8 cellular contexts compared by ENCODE assay signal in the genomic region with DNA sequence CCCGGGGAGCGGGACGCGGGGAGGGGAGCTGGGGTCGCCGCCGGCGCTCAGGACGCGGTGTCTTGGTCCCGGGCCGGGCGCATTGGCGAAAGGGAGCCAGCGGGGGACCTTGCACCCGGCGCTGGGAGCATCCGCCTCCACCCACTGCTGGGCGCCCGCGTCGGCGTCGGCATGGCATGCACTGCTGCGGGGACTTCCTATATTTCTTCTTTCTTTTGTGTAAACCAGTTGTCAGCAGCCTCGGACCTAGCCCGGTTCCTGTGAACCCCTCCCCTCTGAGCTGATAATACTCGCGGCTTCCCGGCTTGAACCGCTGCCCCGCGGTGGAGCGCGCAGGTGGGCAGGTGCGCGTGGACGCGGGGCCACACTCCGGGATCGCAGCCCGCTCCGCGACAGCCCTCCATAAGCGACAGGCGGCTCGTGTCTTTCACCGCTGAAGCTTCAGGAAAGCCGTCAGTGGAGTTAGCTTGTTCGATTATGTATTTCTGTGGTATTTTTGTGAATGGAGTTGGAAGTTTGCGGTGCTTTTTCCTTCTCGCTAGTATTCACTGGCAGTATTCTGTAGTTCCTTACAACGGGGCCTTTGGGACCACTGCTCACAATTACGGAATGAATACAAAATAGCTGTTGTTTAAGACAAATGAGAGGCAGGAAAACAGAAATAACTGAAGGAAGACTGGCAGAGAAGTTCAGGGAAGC. TPM values are rescaled to one million over a fixed set of nuclear protein-coding genes. Genes with fewer than 3 reads are reported as not detected.
DNase-seq lines count a peak whose midpoint lies in the region; ATAC-seq and TF ChIP-seq lines count a peak whose summit lies in the region.

No MANE protein-coding gene starts in this region.

- H3K4me3 Mint-ChIP-seq in Calu3 (ENCODE audit: low read depth, unreplicated experiment) (peak overlapping the region; percentile 81), T-cell (peak overlapping the region; percentile 81 to 97 (median 88))

- H3K36me3 ChIP-seq in HUES64 (ENCODE audit: insufficient read depth, low read length) (no peaks in the 10 kb centered on the region), body of pancreas (replicated peaks in 1 of 2; ENCODE audit: insufficient read depth in 1 of 2, low read depth in 2 of 2) (no peaks in the 10 kb centered on the region)

- no peaks in the 10 kb centered on the region for H3K27me3 Mint-ChIP-seq in Calu3 (ENCODE audit: unreplicated experiment)
- H3K27me3 Mint-ChIP-seq in T-cell = peaks cover 37 to 46% of the 10 kb centered on the region in 2 donors

- no peak for TF ChIP-seq POLR2A in body of pancreas (IDR thresholded peaks at IDR 0.05)

- TF ChIP-seq CTCF in Calu3 (IDR thresholded peaks at IDR 0.05; ENCODE audit: unreplicated experiment) = no peak
- TF ChIP-seq CTCF in body of pancreas (IDR thresholded peaks at IDR 0.05) = no peak

- H3K9me3 ChIP-seq in HUES64 (ENCODE audit: insufficient read depth, low read depth, low read length) (no peaks in the 10 kb centered on the region), body of pancreas (no peaks in the 10 kb centered on the region)

- H3K9me3 Mint-ChIP-seq in Calu3 (ENCODE audit: low read depth, unreplicated experiment) (no peaks in the 10 kb centered on the region), T-cell (no peaks in the 10 kb centered on the region)

- POLR2A ChIA-PET in T-cell (lab: Charles Lee) = interaction anchor here (0.6 to 0.9 kb wide), 2 partner anchors 116 to 311 kb away, joined by 3 read pairs; partner anchors contain the start of gene MED21 (in 1 of the 2)

- no peak overlapping the region for H3K27ac ChIP-seq in HUES64 (ENCODE audit: low read depth, low read length)
- peak overlapping the region in 2 of 4 donors; percentile 6 to 12 for H3K27ac ChIP-seq in body of pancreas

- ATAC-seq in GM21381 (IDR thresholded peaks at IDR 0.05; ENCODE audit: unreplicated experiment) = peak; percentile 15
- peak; percentile 32 to 74 (median 60) for ATAC-seq in T-cell (replicated peaks in 1 of 4)
- ATAC-seq in body of pancreas = peak; percentile 25

- H3K36me3 Mint-ChIP-seq in Calu3 (ENCODE audit: insufficient read depth, unreplicated experiment) = peaks cover 72% of the 10 kb centered on the region
- H3K36me3 Mint-ChIP-seq in T-cell = no peaks in the 10 kb centered on the region

- H3K27ac Mint-ChIP-seq in Calu3 (ENCODE audit: unreplicated experiment) (peak overlapping the region; percentile 76), T-cell (no peak overlapping the region)

- DNase-seq in Calu3 (peak; percentile 47), T-cell (peak in 22 of 34 experiments; percentile 2 to 43 (median 11)), body of pancreas (peak; percentile 16 to 37 (median 26)), islet precursor cell (peak; percentile 68), HCEC 1CT (no peak)
- DNase-seq in stimulated activated CD4-positive, alpha-beta T cell treated with anti-CD3 and anti-CD28 coated beads, Interleukin-15, amount 100 ng/mL, for 48 hours (ENCODE audit: low read depth in 2 of 2) = peak; percentile 14 to 19

- H3K9ac ChIP-seq in HUES64 (ENCODE audit: low read depth, low read length) = peak overlapping the region; percentile 86

- H3K4me1 Mint-ChIP-seq in Calu3 (ENCODE audit: low read depth, unreplicated experiment) (peaks cover 61% of the 10 kb centered on the region), T-cell (peaks cover 13 to 24% (median 17%) of the 10 kb centered on the region in 3 donors)

- H3K4me1 ChIP-seq in HUES64 (ENCODE audit: insufficient read depth, low read length) (peaks cover 24% of the 10 kb centered on the region), body of pancreas (peaks cover 46% of the 10 kb centered on the region)

- intact Hi-C loops in Calu3 (cut with micrococcal nuclease; ENCODE audit: unreplicated experiment) (loop anchor here (2.0 to 5.0 kb wide), 2 partner anchors 51 to 189 kb away; partner anchors contain the start of gene PPFIBP1), body of pancreas (cut with DNase I) (no loop called here)

- BruUV-seq in Calu3 (replicated peaks; lab: Mats Ljungman, UMichigan) = TSS peak; percentile 7

- under 1% methylated on average over 54 of the region's 54 CpGs for WGBS in HUES64
- 0 to 3% methylated on average over 8 to 54 of the region's 54 CpGs for WGBS in body of pancreas, 2 donors

- H3K27me3 ChIP-seq in HUES64 (ENCODE audit: insufficient read depth, low read length) (peaks cover 42% of the 10 kb centered on the region), body of pancreas (peaks cover 0 to 3% of the 10 kb centered on the region in 2 donors)

- CTCF ChIA-PET in Calu3 (lab: Charles Lee) = no interaction called here
- CTCF ChIA-PET in T-cell (lab: Charles Lee) = no interaction called here

- H3K4me3 ChIP-seq in HUES64 (ENCODE audit: low read length) (peak overlapping the region; percentile 67), body of pancreas (peak overlapping the region; percentile 38 to 72)

RNA-seq across cellular contexts. Expression of gene BMAL2, which starts 0.8 kb away (rescaled TPM):
- 68.2 and 71.2 TPM in 2 replicates for total RNA-seq in Calu3 (2022)
- 10.0 TPM for polyA plus RNA-seq in HUES64 (2013, experiment 1 of 2)
- 8.1 TPM for polyA plus RNA-seq in HUES64 (2013, experiment 2 of 2)
- 1 to 10 TPM in 1 of 5 donors, under 1 TPM in 4; 0.28 to 1.2 (median 0.70) TPM for total RNA-seq in T-cell
- 1 to 10 TPM; 2.6 to 4.3 TPM for total RNA-seq in body of pancreas

Comparison
In these comparisons a context has a peak if more than half of its experiments do, and no peak if none do; other contexts are left out.
1. RNA of gene BMAL2, which starts 0.8 kb away (total RNA-seq): 68.2 to 71.2 TPM in Calu3; 2.6 to 4.3 TPM in body of pancreas and 0.28 to 1.2 TPM in T-cell; every median in the first group is over 10 times any median in the second.
2. Peak in every context shown above with its lines, with median percentiles within 50 percentile points of each other: ATAC-seq.